In genomic region chr19:18470153-18470552, GRCh38 we compare ENCODE assay signal across 8 cellular contexts. TPM values are rescaled to one million over a fixed set of nuclear protein-coding genes. Genes with fewer than 3 reads are reported as not detected.
DNase-seq lines count a peak whose midpoint lies in the region; ATAC-seq, FAIRE-seq and TF ChIP-seq lines count a peak whose summit lies in the region.

No MANE protein-coding gene starts in this region.

- no peaks in the 10 kb centered on the region for H3K27me3 Mint-ChIP-seq in activated CD4-positive, alpha-beta memory T cell treated with anti-CD3 and anti-CD28 coated beads for 36 hours
- no peaks in the 10 kb centered on the region for H3K27me3 Mint-ChIP-seq in activated T-helper 1 cell treated with anti-CD3 and anti-CD28 coated beads, Interleukin-12 subunit alpha, Interleukin-12 subunit beta, Interleukin-2, Interleukin-4 antibody, amounts not matched to agents 30 ng/mL and 10 ng/mL and 1 ng/mL, durations not matched to agents 14 hours and 24 hours and 36 hours (ENCODE audit: insufficient read depth)

- H3K4me3 ChIP-seq in kidney epithelial cell (ENCODE audit: low read depth, low read length) = no peak overlapping the region

- CTCF ChIA-PET in activated CD4-positive, alpha-beta memory T cell treated with anti-CD3 and anti-CD28 coated beads for 36 hours (lab: Charles Lee) = interaction anchor here (0.6 to 6.4 kb wide), 25 partner anchors 8 to 449 kb away, joined by 3 to 61 read pairs (median 4); partner anchors contain the start of genes ELL and UBA52

- peaks cover 3% of the 10 kb centered on the region for H3K36me3 Mint-ChIP-seq in activated CD4-positive, alpha-beta memory T cell treated with anti-CD3 and anti-CD28 coated beads for 36 hours
- peaks cover 2% of the 10 kb centered on the region for H3K36me3 Mint-ChIP-seq in activated T-helper 1 cell treated with anti-CD3 and anti-CD28 coated beads, Interleukin-12 subunit alpha, Interleukin-12 subunit beta, Interleukin-2, Interleukin-4 antibody, amounts not matched to agents 30 ng/mL and 10 ng/mL and 1 ng/mL, durations not matched to agents 14 hours and 24 hours and 36 hours (ENCODE audit: low read depth)

- TF ChIP-seq CTCF in kidney epithelial cell (IDR thresholded peaks at IDR 0.05; ENCODE audit: insufficient read depth, low read length, poor library complexity, severe bottlenecking) = peak; percentile 64

- intact Hi-C loops in activated CD4-positive, alpha-beta memory T cell treated with anti-CD3 and anti-CD28 coated beads for 36 hours (cut with micrococcal nuclease) = loop anchor here (2.0 to 10.0 kb wide), 2 partner anchors 51 to 375 kb away; no protein-coding TSS in a partner anchor
- intact Hi-C loops in activated T-helper 1 cell treated with anti-CD3 and anti-CD28 coated beads, Interleukin-12 subunit alpha, Interleukin-12 subunit beta, Interleukin-2, Interleukin-4 antibody, amounts not matched to agents 30 ng/mL and 10 ng/mL and 1 ng/mL, durations not matched to agents 14 hours and 24 hours and 36 hours (cut with micrococcal nuclease) = loop anchor here (1.0 to 5.0 kb wide), 2 partner anchors 50 to 377 kb away; no protein-coding TSS in a partner anchor

- POLR2A ChIA-PET in activated CD4-positive, alpha-beta memory T cell treated with anti-CD3 and anti-CD28 coated beads for 36 hours (lab: Charles Lee) = interaction anchor here (1.0 kb wide), 1 partner anchor 50 kb away, joined by 3 read pairs; no protein-coding TSS in a partner anchor

- H3K27ac Mint-ChIP-seq in activated CD4-positive, alpha-beta memory T cell treated with anti-CD3 and anti-CD28 coated beads for 36 hours = peak overlapping the region; percentile 13
- no peak overlapping the region for H3K27ac Mint-ChIP-seq in activated T-helper 1 cell treated with anti-CD3 and anti-CD28 coated beads, Interleukin-12 subunit alpha, Interleukin-12 subunit beta, Interleukin-2, Interleukin-4 antibody, amounts not matched to agents 30 ng/mL and 10 ng/mL and 1 ng/mL, durations not matched to agents 14 hours and 24 hours and 36 hours

- no peak overlapping the region for H3K4me3 Mint-ChIP-seq in activated CD4-positive, alpha-beta memory T cell treated with anti-CD3 and anti-CD28 coated beads for 36 hours
- H3K4me3 Mint-ChIP-seq in activated T-helper 1 cell treated with anti-CD3 and anti-CD28 coated beads, Interleukin-12 subunit alpha, Interleukin-12 subunit beta, Interleukin-2, Interleukin-4 antibody, amounts not matched to agents 30 ng/mL and 10 ng/mL and 1 ng/mL, durations not matched to agents 14 hours and 24 hours and 36 hours = no peak overlapping the region

- DNase-seq in AG08395 (ENCODE audit: low spot score) = peak; percentile 45
- no peak for DNase-seq in GM12892 (ENCODE audit: insufficient read length)
- peak; percentile 44 for DNase-seq in activated CD4-positive, alpha-beta memory T cell treated with anti-CD3 and anti-CD28 coated beads for 36 hours
- no peak for DNase-seq in kidney epithelial cell (ENCODE audit: low read depth)
- DNase-seq in activated T-helper 1 cell treated with anti-CD3 and anti-CD28 coated beads, Interleukin-12 subunit alpha, Interleukin-12 subunit beta, Interleukin-2, Interleukin-4 antibody, amounts not matched to agents 30 ng/mL and 10 ng/mL and 1 ng/mL, durations not matched to agents 14 hours and 24 hours and 36 hours (ENCODE audit: low spot score) = no peak
- no peak for DNase-seq in caudate nucleus (lab: John Stamatoyannopoulos, UW)

- no peak overlapping the region for H3K27ac ChIP-seq in caudate nucleus (ENCODE audit: low read depth, low read length)

- H3K27me3 ChIP-seq in kidney epithelial cell (ENCODE audit: control insufficient read depth, insufficient read depth, low read length) = no peaks in the 10 kb centered on the region

- peak; percentile 38 for FAIRE-seq in GM12892 (lab: Jason Lieb, UNC)

- no peaks in the 10 kb centered on the region for H3K9me3 Mint-ChIP-seq in activated CD4-positive, alpha-beta memory T cell treated with anti-CD3 and anti-CD28 coated beads for 36 hours
- H3K9me3 Mint-ChIP-seq in activated T-helper 1 cell treated with anti-CD3 and anti-CD28 coated beads, Interleukin-12 subunit alpha, Interleukin-12 subunit beta, Interleukin-2, Interleukin-4 antibody, amounts not matched to agents 30 ng/mL and 10 ng/mL and 1 ng/mL, durations not matched to agents 14 hours and 24 hours and 36 hours = no peaks in the 10 kb centered on the region

- no peak for TF ChIP-seq POLR2A in GM12892 (IDR thresholded peaks at IDR 0.05; ENCODE audit: low read depth, low read length)

- H3K36me3 ChIP-seq in kidney epithelial cell (ENCODE audit: control insufficient read depth, insufficient read depth, low read length) = no peaks in the 10 kb centered on the region

- H3K4me1 Mint-ChIP-seq in activated CD4-positive, alpha-beta memory T cell treated with anti-CD3 and anti-CD28 coated beads for 36 hours (ENCODE audit: low read depth) = peaks cover 27% of the 10 kb centered on the region
- H3K4me1 Mint-ChIP-seq in activated T-helper 1 cell treated with anti-CD3 and anti-CD28 coated beads, Interleukin-12 subunit alpha, Interleukin-12 subunit beta, Interleukin-2, Interleukin-4 antibody, amounts not matched to agents 30 ng/mL and 10 ng/mL and 1 ng/mL, durations not matched to agents 14 hours and 24 hours and 36 hours (ENCODE audit: low read depth) = peaks cover 11% of the 10 kb centered on the region

- ATAC-seq in GM21447 (IDR thresholded peaks at IDR 0.05; ENCODE audit: unreplicated experiment) = no peak
- ATAC-seq in GM18870 (IDR thresholded peaks at IDR 0.05; ENCODE audit: unreplicated experiment) = no peak

RNA-seq across cellular contexts. Expression of gene ISYNA1, which starts 32.2 kb away (rescaled TPM):
- 9.3 TPM for polyA plus RNA-seq in GM12892 (2012; ENCODE audit: missing spikeins)
- 10 to 100 TPM; 19.3 to 20.0 TPM for total RNA-seq in activated CD4-positive, alpha-beta memory T cell treated with anti-CD3 and anti-CD28 coated beads for 36 hours
- total RNA-seq in kidney epithelial cell = 53.9 and 59.5 TPM in 2 replicates
- 9.0 and 10.7 TPM in 2 replicates for total RNA-seq in activated T-helper 1 cell treated with anti-CD3 and anti-CD28 coated beads, Interleukin-12 subunit alpha, Interleukin-12 subunit beta, Interleukin-2, Interleukin-4 antibody, amounts not matched to agents 30 ng/mL and 10 ng/mL and 1 ng/mL, durations not matched to agents 14 hours and 24 hours and 36 hours

RNA-seq across cellular contexts. Expression of gene SSBP4, which starts 51.0 kb away (rescaled TPM):
- polyA plus RNA-seq in GM12892 (2012; ENCODE audit: missing spikeins) = 24.2 TPM
- 100 to 1,000 TPM in 1 of 2 experiments, 10 to 100 TPM in 1; 97.9 to 102 TPM for total RNA-seq in activated CD4-positive, alpha-beta memory T cell treated with anti-CD3 and anti-CD28 coated beads for 36 hours
- 92.6 and 96.2 TPM in 2 replicates for total RNA-seq in kidney epithelial cell
- 135 and 141 TPM in 2 replicates for total RNA-seq in activated T-helper 1 cell treated with anti-CD3 and anti-CD28 coated beads, Interleukin-12 subunit alpha, Interleukin-12 subunit beta, Interleukin-2, Interleukin-4 antibody, amounts not matched to agents 30 ng/mL and 10 ng/mL and 1 ng/mL, durations not matched to agents 14 hours and 24 hours and 36 hours

RNA-seq across cellular contexts. Expression of gene ELL, which starts 51.7 kb away (rescaled TPM):
- 5.1 TPM for polyA plus RNA-seq in GM12892 (2012; ENCODE audit: missing spikeins)
- 10 to 100 TPM; 24.7 to 29.7 TPM for total RNA-seq in activated CD4-positive, alpha-beta memory T cell treated with anti-CD3 and anti-CD28 coated beads for 36 hours
- total RNA-seq in kidney epithelial cell = 12.7 and 13.1 TPM in 2 replicates
- 23.6 and 24.1 TPM in 2 replicates for total RNA-seq in activated T-helper 1 cell treated with anti-CD3 and anti-CD28 coated beads, Interleukin-12 subunit alpha, Interleukin-12 subunit beta, Interleukin-2, Interleukin-4 antibody, amounts not matched to agents 30 ng/mL and 10 ng/mL and 1 ng/mL, durations not matched to agents 14 hours and 24 hours and 36 hours

Comparison
In these comparisons a context has a peak if more than half of its experiments do, and no peak if none do; other contexts are left out.
1. DNase-seq: peak in AG08395 (single experiment) and activated CD4-positive, alpha-beta memory T cell treated with anti-CD3 and anti-CD28 coated beads for 36 hours (single experiment); none in GM12892 (single experiment), kidney epithelial cell (single experiment), activated T-helper 1 cell treated with anti-CD3 and anti-CD28 coated beads, Interleukin-12 subunit alpha, Interleukin-12 subunit beta, Interleukin-2, Interleukin-4 antibody, amounts not matched to agents 30 ng/mL and 10 ng/mL and 1 ng/mL, durations not matched to agents 14 hours and 24 hours and 36 hours (single experiment) and caudate nucleus (0 of 61).